6 cellular contexts compared by ENCODE assay signal in the genomic region with DNA sequence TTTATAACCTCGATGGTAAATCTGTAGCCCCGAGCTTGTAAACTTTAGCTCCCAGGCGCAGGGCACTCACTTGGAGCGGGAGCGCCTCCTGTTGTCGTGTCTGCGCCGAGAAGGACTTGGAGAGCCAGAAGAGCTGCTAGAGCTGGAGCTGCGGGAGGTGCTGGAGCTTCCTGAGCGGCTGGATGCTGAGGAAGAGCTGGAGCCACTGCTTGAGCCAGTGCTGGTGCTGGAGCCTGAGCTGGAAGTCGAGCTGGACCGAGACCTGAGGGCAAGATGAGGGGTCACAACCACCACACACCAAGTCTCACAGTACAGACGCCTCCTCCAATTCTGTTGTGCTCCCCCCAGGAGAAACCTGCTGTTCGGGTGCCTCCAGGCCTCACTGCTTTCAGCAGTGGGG. TPM values are rescaled to one million over a fixed set of nuclear protein-coding genes. Genes with fewer than 3 reads are reported as not detected.
DNase-seq lines count a peak whose midpoint lies in the region; ATAC-seq and TF ChIP-seq lines count a peak whose summit lies in the region.
"Not testable (repeated sequence)": the region's sequence is repeated elsewhere in the genome, so short reads cannot be mapped to it uniquely, and the experiment has no call there.

No MANE protein-coding gene starts in this region.

- DNase-seq in H9; RWPE1 (ENCODE audit: low spot score); activated naive CD8-positive, alpha-beta T cell treated with anti-CD3 and anti-CD28 coated beads, Interleukin-2, amount 50 U/mL, for 24 hours; epithelial cell of proximal tubule (ENCODE audit: low read depth); trophoblast cell: not testable (repeated sequence)
- DNase-seq in mucosa of descending colon = peak in 2 of 3 donors; percentile 26 to 36

- not testable (repeated sequence) for H2BK15ac ChIP-seq in H9 (ENCODE audit: low read depth, low read length)

- not testable (repeated sequence) for H3K27me3 Mint-ChIP-seq in H9 (ENCODE audit: low read depth); activated naive CD8-positive, alpha-beta T cell treated with anti-CD3 and anti-CD28 coated beads, Interleukin-2, amount 50 U/mL, for 24 hours

- not testable (repeated sequence) for H2BK120ac ChIP-seq in H9 (ENCODE audit: low read depth, low read length, poor library complexity, severe bottlenecking); trophoblast cell (ENCODE audit: insufficient read depth, low read length, poor library complexity)

- POLR2A ChIA-PET in RWPE1 (lab: Yijun Ruan, JAX; ENCODE audit: low non-redundant PET) = not testable (repeated sequence)

- not testable (repeated sequence) for ATAC-seq in activated naive CD8-positive, alpha-beta T cell treated with anti-CD3 and anti-CD28 coated beads, Interleukin-2, amount 50 U/mL, for 24 hours; mucosa of descending colon

- peak overlapping the region in 1 of 3 experiments; percentile 16; a peak in 1 of 7 replicates for H3K27ac Mint-ChIP-seq in H9
- peak overlapping the region; percentile 31 for H3K27ac Mint-ChIP-seq in activated naive CD8-positive, alpha-beta T cell treated with anti-CD3 and anti-CD28 coated beads, Interleukin-2, amount 50 U/mL, for 24 hours

- H3K27me3 ChIP-seq in H9 (ENCODE audit: insufficient read depth, low read length); trophoblast cell (ENCODE audit: insufficient read depth, low read length): not testable (repeated sequence)

- H3K36me3 ChIP-seq in mucosa of descending colon (ENCODE audit: low read depth) (peaks cover 28% of the 10 kb centered on the region), trophoblast cell (ENCODE audit: control insufficient read depth in 1 of 2, insufficient read depth in 2 of 2, low read length in 2 of 2) (peaks cover 44 to 49% of the 10 kb centered on the region in 2 experiments)

- not testable (repeated sequence) for H4K5ac ChIP-seq in H9 (ENCODE audit: insufficient read length, low read depth, low read length)

- H3K9me3 ChIP-seq in H9 (ENCODE audit: control insufficient read depth, low read depth, low read length); mucosa of descending colon; trophoblast cell (ENCODE audit: insufficient read depth, low read depth, low read length): not testable (repeated sequence)

- H3K9me3 Mint-ChIP-seq in H9; activated naive CD8-positive, alpha-beta T cell treated with anti-CD3 and anti-CD28 coated beads, Interleukin-2, amount 50 U/mL, for 24 hours: not testable (repeated sequence)

- H3K79me2 ChIP-seq in H9 (ENCODE audit: insufficient read depth, low read length) (peaks cover 39% of the 10 kb centered on the region), trophoblast cell (ENCODE audit: control insufficient read depth, insufficient read depth, low read length, poor library complexity) (peaks cover 25% of the 10 kb centered on the region)

- not testable (repeated sequence) for H3K27ac ChIP-seq in H9 (ENCODE audit: insufficient read length, low read depth, low read length); trophoblast cell (ENCODE audit: low read depth, low read length)
- peak overlapping the region; percentile 52 for H3K27ac ChIP-seq in RWPE1

- H2AK5ac ChIP-seq in H9 (ENCODE audit: insufficient read length, low read length); trophoblast cell (ENCODE audit: low read length): not testable (repeated sequence)

- H2AFZ ChIP-seq in H9 (ENCODE audit: low read length); trophoblast cell (ENCODE audit: insufficient read depth, low read length, poor library complexity): not testable (repeated sequence)

- not testable (repeated sequence) for H3K23ac ChIP-seq in H9 (ENCODE audit: insufficient read length, low read depth, low read length); trophoblast cell (ENCODE audit: low read length)

- not testable (repeated sequence) for H3K4me1 ChIP-seq in H9 (ENCODE audit: insufficient read depth, low read length); mucosa of descending colon (ENCODE audit: low read depth); trophoblast cell (ENCODE audit: control insufficient read depth in 1 of 2, insufficient read depth in 2 of 2, low read length in 2 of 2)

- intact Hi-C loops in mucosa of descending colon (cut with DNase I, micrococcal nuclease) = not testable (repeated sequence)

- not testable (repeated sequence) for H3K14ac ChIP-seq in H9 (ENCODE audit: insufficient read depth, low read length); trophoblast cell (ENCODE audit: low read length)

- not testable (repeated sequence) for H3T11ph ChIP-seq in H9 (ENCODE audit: low read length)

- not testable (repeated sequence) for H3K23me2 ChIP-seq in H9 (ENCODE audit: insufficient read length, low read depth, low read length, poor library complexity, severe bottlenecking)

- H3K4ac ChIP-seq in H9 (ENCODE audit: low read depth, low read length) = not testable (repeated sequence)
- H3K4ac ChIP-seq in trophoblast cell (ENCODE audit: low read depth, low read length) = peak overlapping the region; percentile 93

- CTCF ChIA-PET in RWPE1 (lab: Yijun Ruan, JAX) = interaction anchor here (0.6 kb wide), 1 partner anchor 13 kb away, joined by 5 read pairs; no protein-coding TSS in a partner anchor

- not testable (repeated sequence) for H2BK5ac ChIP-seq in H9 (ENCODE audit: insufficient read length, low read length); trophoblast cell (ENCODE audit: low read depth, low read length, poor library complexity)

- H3K4me2 ChIP-seq in H9 (ENCODE audit: insufficient read depth, insufficient read length, low read length); trophoblast cell (ENCODE audit: low read length): not testable (repeated sequence)

- not testable (repeated sequence) for H4K8ac ChIP-seq in H9 (replicated peaks; ENCODE audit: insufficient read length, low read depth, low read length); trophoblast cell (ENCODE audit: low read depth, low read length)

- not testable (repeated sequence) for H2BK20ac ChIP-seq in H9 (ENCODE audit: low read depth, low read length, poor library complexity, severe bottlenecking)

- H3K36me3 Mint-ChIP-seq in H9 (ENCODE audit: insufficient read depth in 1 of 3, low read depth in 3 of 3) = peaks cover 57 to 89% (median 79%) of the 10 kb centered on the region in 3 experiments
- H3K36me3 Mint-ChIP-seq in activated naive CD8-positive, alpha-beta T cell treated with anti-CD3 and anti-CD28 coated beads, Interleukin-2, amount 50 U/mL, for 24 hours (ENCODE audit: low read depth) = peaks cover 67% of the 10 kb centered on the region

- no CpG with 5 or more reads among the region's 14 CpGs for WGBS in H9 (ENCODE audit: extremely low coverage, insufficient read length, low lambda C conversion rate)
- no CpG with 5 or more reads among the region's 14 CpGs for WGBS in trophoblast cell (ENCODE audit: extremely low coverage, insufficient coverage, insufficient read length)

- not testable (repeated sequence) for H4K12ac ChIP-seq in trophoblast cell (ENCODE audit: low read depth, low read length)

- H4K91ac ChIP-seq in H9 (ENCODE audit: insufficient read length, low read depth, low read length); trophoblast cell (ENCODE audit: low read depth, low read length): not testable (repeated sequence)

- TF ChIP-seq CTCF in H9 (conservative IDR thresholded peaks at IDR 0.05) = peak; percentile 17; the same call in 2 of the 3 replicates
- not testable (repeated sequence) for TF ChIP-seq CTCF in RWPE1 (conservative IDR thresholded peaks at IDR 0.05; ENCODE audit: low read depth); mucosa of descending colon (IDR thresholded peaks at IDR 0.05)
- TF ChIP-seq CTCF in epithelial cell of proximal tubule (conservative IDR thresholded peaks at IDR 0.05; ENCODE audit: low read depth, low read length) = peak; percentile 5

- H3K4me3 Mint-ChIP-seq in H9; activated naive CD8-positive, alpha-beta T cell treated with anti-CD3 and anti-CD28 coated beads, Interleukin-2, amount 50 U/mL, for 24 hours: not testable (repeated sequence)

- not testable (repeated sequence) for H4K20me1 ChIP-seq in H9 (ENCODE audit: control insufficient read depth, insufficient read depth, insufficient read length)

- H3K56ac ChIP-seq in H9 (ENCODE audit: insufficient read length, low read depth, low read length) = not testable (repeated sequence)

- H2BK12ac ChIP-seq in H9 (ENCODE audit: insufficient read length, low read depth, low read length); trophoblast cell (ENCODE audit: low read length): not testable (repeated sequence)

- not testable (repeated sequence) for H3K9ac ChIP-seq in H9 (ENCODE audit: extremely low read depth, insufficient read length, low read length); trophoblast cell (ENCODE audit: low read length)

- not testable (repeated sequence) for H3K18ac ChIP-seq in H9 (ENCODE audit: insufficient read length, low read depth, low read length); trophoblast cell (ENCODE audit: low read length)

- H3K79me1 ChIP-seq in H9 (ENCODE audit: insufficient read depth, low read depth, low read length, poor library complexity, severe bottlenecking); trophoblast cell (ENCODE audit: low read length): not testable (repeated sequence)

- peaks cover 19 to 22% of the 10 kb centered on the region in 2 experiments for H3K4me1 Mint-ChIP-seq in H9
- peaks cover 35% of the 10 kb centered on the region for H3K4me1 Mint-ChIP-seq in activated naive CD8-positive, alpha-beta T cell treated with anti-CD3 and anti-CD28 coated beads, Interleukin-2, amount 50 U/mL, for 24 hours

- not testable (repeated sequence) for H3K4me3 ChIP-seq in epithelial cell of proximal tubule (ENCODE audit: low read depth, low read length); mucosa of descending colon; trophoblast cell (ENCODE audit: low read depth, low read length)

RNA-seq across cellular contexts. Expression of a gene that starts 4.9 kb away (rescaled TPM):
- 384 and 394 TPM in 2 replicates for total RNA-seq in H9 (2021)
- 231 and 305 TPM in 2 replicates for total RNA-seq in epithelial cell of proximal tubule
- total RNA-seq in mucosa of descending colon = 100 to 1,000 TPM; 125 to 144 (median 125) TPM
- polyA plus RNA-seq in trophoblast cell (2013) = 189 TPM in 2 replicates

RNA-seq across cellular contexts. Expression of a gene that starts 11.6 kb away (rescaled TPM):
- total RNA-seq in H9 (2021) (90.0 and 95.4 TPM in 2 replicates), epithelial cell of proximal tubule (92.2 and 94.6 TPM in 2 replicates), mucosa of descending colon (100 to 1,000 TPM in 1 of 3 donors, 10 to 100 TPM in 2; 88.5 to 129 (median 95.5) TPM)
- polyA plus RNA-seq in trophoblast cell (2013) = 41.1 and 43.5 TPM in 2 replicates

RNA-seq across cellular contexts. Expression of a gene that starts 26.8 kb away (rescaled TPM):
- total RNA-seq in H9 (2021) = 2.5 TPM in 2 replicates
- 0.07 and 0.52 TPM in 2 replicates for total RNA-seq in epithelial cell of proximal tubule
- total RNA-seq in mucosa of descending colon = 1 to 10 TPM in 2 of 3 donors, under 1 TPM in 1; 0.87 to 1.9 (median 1.1) TPM
- polyA plus RNA-seq in trophoblast cell (2013) = 0.31 and 0.41 TPM in 2 replicates

RNA-seq across cellular contexts. Expression of a gene that starts 39.6 kb away (rescaled TPM):
- 35.9 and 37.6 TPM in 2 replicates for total RNA-seq in H9 (2021)
- total RNA-seq in epithelial cell of proximal tubule = 33.7 and 36.4 TPM in 2 replicates
- 10 to 100 TPM; 23.5 to 28.3 (median 24.2) TPM for total RNA-seq in mucosa of descending colon
- 11.3 and 12.5 TPM in 2 replicates for polyA plus RNA-seq in trophoblast cell (2013)

RNA-seq across cellular contexts. Expression of a gene that starts 48.4 kb away (rescaled TPM):
- total RNA-seq in H9 (2021) (37.4 and 38.3 TPM in 2 replicates), epithelial cell of proximal tubule (29.3 and 58.3 TPM in 2 replicates), mucosa of descending colon (10 to 100 TPM; 15.5 to 19.7 (median 17.6) TPM)
- polyA plus RNA-seq in trophoblast cell (2013) = 36.6 and 37.5 TPM in 2 replicates
